ENCODE assay signal across 9 cellular contexts in genomic region chr20:4117341-4117740, GRCh38.
"Had no signal": no experiment of that assay in that cellular context is flagged by ENCODE, and none has a peak within 500 bp of the region (broad histone marks: within the 10 kb centered on the region; RNA-seq: fewer than 3 reads in every experiment).

No MANE protein-coding gene starts in this region.

- H3K4me3 ChIP-seq: HAP-1 had no signal

- H3K27ac Mint-ChIP-seq: HFFc6, IgD-negative memory B cell had no signal

- DNase-seq: GOT3, H7, HFFc6, KBM-7 had no signal

- H3K9me3 ChIP-seq: HAP-1 had no signal

- ATAC-seq: HCT116 had no signal

- H3K4me1 ChIP-seq: HAP-1 had no signal

- FAIRE-seq: HepG2 had no signal

- H3K9me3 Mint-ChIP-seq: HFFc6, IgD-negative memory B cell had no signal

- H3K36me3 ChIP-seq: HAP-1 had no signal

- H3K27ac ChIP-seq: HL-60 had no signal

- H3K4me3 Mint-ChIP-seq: HFFc6, IgD-negative memory B cell had no signal
